ENCODE assay signal across 15 cellular contexts in genomic region chr1:233006582-233006981, GRCh38.
"Had no signal": no experiment of that assay in that cellular context is flagged by ENCODE, and none has a peak within 500 bp of the region (broad histone marks: within the 10 kb centered on the region; RNA-seq: fewer than 3 reads in every experiment).

No MANE protein-coding gene starts in this region.

- H3K36me3 ChIP-seq: breast epithelium, lower lobe of right lung, neural progenitor cell, ovary, sigmoid colon, spleen, thyroid gland had no signal

- H3K27ac ChIP-seq: ascending aorta, breast epithelium, epithelial cell of prostate, gastroesophageal sphincter, lower lobe of right lung, neural progenitor cell, ovary, sigmoid colon, thyroid gland had no signal

- H3K4me2 ChIP-seq: neural progenitor cell had no signal

- H3K27me3 ChIP-seq: ascending aorta, breast epithelium, gastroesophageal sphincter, neural progenitor cell, ovary, sigmoid colon, spleen, thyroid gland had no signal

- DNase-seq: activated naive CD4-positive, alpha-beta T cell treated with anti-CD3 and anti-CD28 coated beads for 36 hours; activated naive CD8-positive, alpha-beta T cell treated with anti-CD3 and anti-CD28 coated beads, Interleukin-2, amount 50 U/mL, for 24 hours; effector memory CD8-positive, alpha-beta T cell; left colon; lower lobe of right lung; ovary; sigmoid colon; spleen; stimulated activated CD4-positive, alpha-beta T cell treated with anti-CD3 and anti-CD28 coated beads, Interleukin-1b, Interleukin-23, amount 100 ng/mL, for 48 hours; thyroid gland had no signal

- H2AFZ ChIP-seq: neural progenitor cell had no signal

- H3K4me3 ChIP-seq: ascending aorta, breast epithelium, gastroesophageal sphincter, lower lobe of right lung, neural progenitor cell, ovary, sigmoid colon, spleen, thyroid gland had no signal

- H3K9me3 ChIP-seq: ascending aorta, breast epithelium, gastroesophageal sphincter, lower lobe of right lung, ovary, sigmoid colon, spleen, thyroid gland had no signal

- H3K4me1 ChIP-seq: ascending aorta, breast epithelium, gastroesophageal sphincter, lower lobe of right lung, sigmoid colon, thyroid gland had no signal
